In the genomic region with DNA sequence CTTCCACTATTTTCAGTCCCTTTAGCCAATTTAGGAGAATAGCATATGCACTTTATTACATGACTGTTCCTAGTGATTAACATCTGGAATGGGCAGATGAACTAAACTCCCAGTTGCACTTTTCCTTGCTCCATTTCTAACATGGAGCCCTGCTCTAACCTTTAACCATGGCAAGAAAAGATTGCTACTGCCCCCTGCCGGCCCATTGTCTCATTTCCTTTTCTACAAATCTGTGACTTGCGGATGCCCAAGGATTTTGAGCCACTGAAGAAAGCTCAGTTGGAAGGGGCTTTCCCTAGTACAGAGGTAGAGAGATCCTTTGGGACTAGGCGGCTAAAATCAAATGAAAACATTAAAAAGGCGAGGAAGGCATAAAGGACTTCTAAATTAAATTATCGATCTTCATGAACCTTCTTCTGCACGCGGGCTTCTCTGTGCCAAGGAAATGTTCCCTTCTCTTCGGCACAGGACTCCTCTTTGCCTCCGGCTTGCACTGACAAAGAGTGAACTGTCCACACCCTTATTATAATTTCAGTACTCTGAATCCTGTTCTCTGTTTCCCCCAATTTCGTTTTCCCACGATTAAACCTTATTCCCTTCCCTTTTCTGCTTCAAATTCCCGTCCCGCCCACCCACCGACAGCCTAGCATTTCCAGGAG, we compare ENCODE assay signal across 8 cellular contexts. TPM values are rescaled to one million over a fixed set of nuclear protein-coding genes. Genes with fewer than 3 reads are reported as not detected.
DNase-seq lines count a peak whose midpoint lies in the region; ATAC-seq, FAIRE-seq and TF ChIP-seq lines count a peak whose summit lies in the region.

No MANE protein-coding gene starts in this region.

- H3K36me3 Mint-ChIP-seq in activated naive CD8-positive, alpha-beta T cell treated with anti-CD3 and anti-CD28 coated beads, Interleukin-2, amount 50 U/mL, for 24 hours (ENCODE audit: low read depth) = no peaks in the 10 kb centered on the region

- H4K20me1 ChIP-seq in PC-9 (ENCODE audit: insufficient read depth) = no peaks in the 10 kb centered on the region
- no peaks in the 10 kb centered on the region for H4K20me1 ChIP-seq in hepatocyte (ENCODE audit: insufficient read depth, poor library complexity, severe bottlenecking)

- intact Hi-C loops in PC-9 (cut with micrococcal nuclease; ENCODE audit: unreplicated experiment) = loop anchor here (2.0 kb wide), 1 partner anchor 434 kb away; no protein-coding TSS in a partner anchor

- no peaks in the 10 kb centered on the region for H3K4me1 Mint-ChIP-seq in activated naive CD8-positive, alpha-beta T cell treated with anti-CD3 and anti-CD28 coated beads, Interleukin-2, amount 50 U/mL, for 24 hours

- 33% methylated on average over 11 of the region's 14 CpGs for WGBS in hepatocyte (ENCODE audit: low lambda C conversion rate, missing lambda C conversion rate)

- POLR2A ChIA-PET in PC-9 (lab: Charles Lee; ENCODE audit: unreplicated experiment) = no interaction called here

- TF ChIP-seq CTCF in PC-9 (conservative IDR thresholded peaks at IDR 0.05) (peak; percentile 70), hepatocyte (IDR thresholded peaks at IDR 0.05; ENCODE audit: poor library complexity) (peak; percentile 48)

- H3K4me3 ChIP-seq in PC-9 (no peak overlapping the region), hepatocyte (no peak overlapping the region), skeletal muscle cell (ENCODE audit: low read depth, low read length) (peak overlapping the region; percentile 41)

- H3K27ac Mint-ChIP-seq in activated naive CD8-positive, alpha-beta T cell treated with anti-CD3 and anti-CD28 coated beads, Interleukin-2, amount 50 U/mL, for 24 hours = no peak overlapping the region

- H3K9me2 ChIP-seq in PC-9 (ENCODE audit: insufficient read depth) (no peaks in the 10 kb centered on the region), hepatocyte (replicated peaks; ENCODE audit: insufficient read depth) (no peaks in the 10 kb centered on the region)

- H3K27me3 Mint-ChIP-seq in activated naive CD8-positive, alpha-beta T cell treated with anti-CD3 and anti-CD28 coated beads, Interleukin-2, amount 50 U/mL, for 24 hours = peaks cover 2% of the 10 kb centered on the region

- BruUV-seq in PC-9 (replicated peaks; lab: Mats Ljungman, UMichigan) = no TSS peak

- CTCF ChIA-PET in PC-9 (lab: Charles Lee) = no interaction called here

- H3K27ac ChIP-seq in PC-9 = no peak overlapping the region
- no peak overlapping the region for H3K27ac ChIP-seq in hepatocyte

- H3K79me2 ChIP-seq in PC-9 (ENCODE audit: low read depth) = no peaks in the 10 kb centered on the region
- H3K79me2 ChIP-seq in hepatocyte = no peaks in the 10 kb centered on the region

- peak; percentile 74 for DNase-seq in HT-29 (ENCODE audit: low spot score)
- peak in 1 of 2 experiments; percentile 42 for DNase-seq in PC-9
- DNase-seq in activated naive CD8-positive, alpha-beta T cell treated with anti-CD3 and anti-CD28 coated beads, Interleukin-2, amount 50 U/mL, for 24 hours = peak; percentile 60
- DNase-seq in hepatocyte (ENCODE audit: low spot score) = peak; percentile 71
- peak; percentile 25 for DNase-seq in skeletal muscle cell (ENCODE audit: low read depth)
- no peak for DNase-seq in RCC 7860 (ENCODE audit: low spot score)

- H3K36me3 ChIP-seq in PC-9 (ENCODE audit: low read depth) = no peaks in the 10 kb centered on the region
- H3K36me3 ChIP-seq in hepatocyte (replicated peaks; ENCODE audit: insufficient read depth, low read depth) = no peaks in the 10 kb centered on the region

- ATAC-seq in activated naive CD8-positive, alpha-beta T cell treated with anti-CD3 and anti-CD28 coated beads, Interleukin-2, amount 50 U/mL, for 24 hours = no peak
- no peak for ATAC-seq in HG02798 (IDR thresholded peaks at IDR 0.05; ENCODE audit: poor library complexity, unreplicated experiment)

- no peaks in the 10 kb centered on the region for H3K27me3 ChIP-seq in PC-9 (ENCODE audit: insufficient read depth, low read depth)
- no peaks in the 10 kb centered on the region for H3K27me3 ChIP-seq in hepatocyte

- H3K4me2 ChIP-seq in PC-9 = no peak overlapping the region
- H3K4me2 ChIP-seq in hepatocyte = peak overlapping the region; percentile 83

- no peaks in the 10 kb centered on the region for H3K4me1 ChIP-seq in PC-9 (replicated peaks; ENCODE audit: insufficient read depth)
- H3K4me1 ChIP-seq in hepatocyte (ENCODE audit: insufficient read depth) = no peaks in the 10 kb centered on the region

- H3F3A ChIP-seq in PC-9 (ENCODE audit: insufficient read depth, low read depth) = no peaks in the 10 kb centered on the region

- H2AFZ ChIP-seq in PC-9 = no peak overlapping the region
- H2AFZ ChIP-seq in hepatocyte = no peak overlapping the region

- FAIRE-seq in G401.6 (lab: Jason Lieb, UNC) (peak; percentile 17), RCC 7860 (lab: Jason Lieb, UNC) (no peak)

- H3K4me3 Mint-ChIP-seq in activated naive CD8-positive, alpha-beta T cell treated with anti-CD3 and anti-CD28 coated beads, Interleukin-2, amount 50 U/mL, for 24 hours = no peak overlapping the region

- no peaks in the 10 kb centered on the region for H3K9me3 ChIP-seq in PC-9 (ENCODE audit: insufficient read depth, low read depth)
- no peaks in the 10 kb centered on the region for H3K9me3 ChIP-seq in hepatocyte (ENCODE audit: low read depth)

- H3K9me3 Mint-ChIP-seq in activated naive CD8-positive, alpha-beta T cell treated with anti-CD3 and anti-CD28 coated beads, Interleukin-2, amount 50 U/mL, for 24 hours = no peaks in the 10 kb centered on the region

RNA-seq across cellular contexts. Expression of a gene that starts 0.6 kb away (rescaled TPM):
- not detected in 2 replicates for total RNA-seq in HT-29 (2014; rRNA removed; shearing (Covaris generic))
- total RNA-seq in PC-9 (2021) (not detected in 2 replicates), hepatocyte (0.08 TPM in 1 of 2 replicates, not detected in the other)
- polyA plus RNA-seq in hepatocyte = not detected in 2 replicates
